In the genomic region with DNA sequence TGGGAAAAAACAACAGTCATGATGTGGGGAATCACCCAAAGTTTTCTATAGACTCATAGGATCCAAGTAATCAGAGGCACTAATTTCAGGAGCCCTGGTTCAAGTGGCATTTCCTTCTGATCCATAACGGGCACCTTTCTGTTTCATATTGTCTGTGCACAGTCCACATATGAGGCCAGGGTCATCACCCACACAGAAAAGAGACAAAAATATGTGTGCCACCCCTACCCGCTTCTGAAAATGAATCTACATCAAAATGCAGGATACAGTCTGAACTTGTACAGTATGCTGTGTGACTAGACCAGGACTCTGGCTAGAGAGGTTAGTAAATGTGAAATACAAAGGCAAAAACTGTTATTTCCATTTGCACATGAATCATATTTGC, we compare ENCODE assay signal across 16 cellular contexts. TPM values are rescaled to one million over a fixed set of nuclear protein-coding genes. Genes with fewer than 3 reads are reported as not detected.
DNase-seq lines count a peak whose midpoint lies in the region; ATAC-seq and TF ChIP-seq lines count a peak whose summit lies in the region.
"Had no signal": no experiment of that assay in that cellular context is flagged by ENCODE, and none has a peak within 500 bp of the region (broad histone marks: within the 10 kb centered on the region; RNA-seq: fewer than 3 reads in every experiment).

No MANE protein-coding gene starts in this region.

- H3K4me1 Mint-ChIP-seq in activated T-cell treated with anti-CD3 and anti-CD28 coated beads, Interleukin-2, amount 50 U/mL, for 4 hours (ENCODE audit: low read depth) = peaks cover 36% of the 10 kb centered on the region
- H3K4me1 Mint-ChIP-seq: neural progenitor cell had no signal

- no peaks in the 10 kb centered on the region for H3K27me3 Mint-ChIP-seq in activated T-cell treated with anti-CD3 and anti-CD28 coated beads, Interleukin-2, amount 50 U/mL, for 4 hours (ENCODE audit: low read depth)

- no peaks in the 10 kb centered on the region for H3K36me3 Mint-ChIP-seq in activated T-cell treated with anti-CD3 and anti-CD28 coated beads, Interleukin-2, amount 50 U/mL, for 4 hours (ENCODE audit: insufficient read depth)
- H3K36me3 Mint-ChIP-seq: neural progenitor cell had no signal

- peaks cover 21% of the 10 kb centered on the region for H3K4me1 ChIP-seq in adipocyte (ENCODE audit: control insufficient read depth, insufficient read depth, low read length)
- H3K4me1 ChIP-seq in sigmoid colon = peaks cover 0 to 47% (median 42%) of the 10 kb centered on the region in 4 donors
- H3K4me1 ChIP-seq: neural progenitor cell had no signal

- peak overlapping the region in 3 of 4 donors; percentile 73 to 83 (median 73) for H3K27ac ChIP-seq in sigmoid colon
- H3K27ac ChIP-seq: neural progenitor cell had no signal

- TF ChIP-seq EP300 in sigmoid colon (IDR thresholded peaks at IDR 0.05) = no peak

- H3K27me3 ChIP-seq in adipocyte (replicated peaks; ENCODE audit: control insufficient read depth, insufficient read depth, low read length) = no peaks in the 10 kb centered on the region
- no peaks in the 10 kb centered on the region for H3K27me3 ChIP-seq in sigmoid colon
- H3K27me3 ChIP-seq: neural progenitor cell had no signal

- WGBS in sigmoid colon, 2 donors = 65 to 72% methylated on average over 2 of the region's 2 CpGs

- intact Hi-C loops in sigmoid colon (cut with DNase I) = loop anchor here (1.0 kb wide), 1 partner anchor 18 kb away; a partner anchor contains a TSS

- ATAC-seq in activated T-cell treated with anti-CD3 and anti-CD28 coated beads, Interleukin-2, amount 50 U/mL, for 4 hours = peak; percentile 90 to 93
- ATAC-seq in GM19463 (IDR thresholded peaks at IDR 0.05; ENCODE audit: unreplicated experiment) = peak; percentile 40
- ATAC-seq: HepG2 had no signal

- H3K4me3 ChIP-seq in adipocyte (ENCODE audit: low read length) (no peak overlapping the region), sigmoid colon (no peak overlapping the region)
- H3K4me3 ChIP-seq: neural progenitor cell had no signal

- TF ChIP-seq POLR2A in sigmoid colon (IDR thresholded peaks at IDR 0.05) = no peak

- H3K9me3 Mint-ChIP-seq in activated T-cell treated with anti-CD3 and anti-CD28 coated beads, Interleukin-2, amount 50 U/mL, for 4 hours = no peaks in the 10 kb centered on the region
- H3K9me3 Mint-ChIP-seq: neural progenitor cell had no signal

- TF ChIP-seq CTCF in sigmoid colon (IDR thresholded peaks at IDR 0.05) = no peak

- H3K4me3 Mint-ChIP-seq in activated T-cell treated with anti-CD3 and anti-CD28 coated beads, Interleukin-2, amount 50 U/mL, for 4 hours = no peak overlapping the region
- H3K4me3 Mint-ChIP-seq: neural progenitor cell had no signal

- no peaks in the 10 kb centered on the region for H3K9me3 ChIP-seq in adipocyte (ENCODE audit: control insufficient read depth, low read length)
- no peaks in the 10 kb centered on the region for H3K9me3 ChIP-seq in sigmoid colon

- H3K36me3 ChIP-seq in adipocyte (ENCODE audit: control insufficient read depth, insufficient read depth, low read length, severe bottlenecking) (no peaks in the 10 kb centered on the region), sigmoid colon (no peaks in the 10 kb centered on the region)
- H3K36me3 ChIP-seq: neural progenitor cell had no signal

- peak overlapping the region; percentile 55 for H3K9ac ChIP-seq in adipocyte (ENCODE audit: low read length)
- H3K9ac ChIP-seq: neural progenitor cell had no signal

- DNase-seq in activated T-cell treated with anti-CD3 and anti-CD28 coated beads, Interleukin-2, amount 50 U/mL, for 4 hours = no peak
- no peak for DNase-seq in activated T-cell treated with anti-CD3 and anti-CD28 coated beads, Interleukin-2, amount 50 U/mL, for 1 hour
- DNase-seq in adipocyte (ENCODE audit: low read depth) (no peak), sigmoid colon (no peak), NOMO-1 treated with DMSO at 0.1 percent for 48 hours (lab: John Stamatoyannopoulos, UW; ENCODE audit: unreplicated experiment) (no peak), NCI-H345 (lab: John Stamatoyannopoulos, UW) (no peak), NCI-H2107 (lab: John Stamatoyannopoulos, UW) (no peak)
- DNase-seq: COR-L47; MM.1S; NCI-H2081; NCI-H748 treated with DMSO at 0.1 percent for 48 hours; right cardiac atrium; stimulated activated CD4-positive, alpha-beta T cell treated with anti-CD3 and anti-CD28 coated beads, Interleukin-4, amount 100 ng/mL, for 1 hour had no signal

RNA-seq across cellular contexts. Expression of a gene that starts 17.4 kb away (rescaled TPM):
- total RNA-seq in activated T-cell treated with anti-CD3 and anti-CD28 coated beads, Interleukin-2, amount 50 U/mL, for 4 hours = 100 to 1,000 TPM; 254 to 441 (median 334) TPM
- total RNA-seq in sigmoid colon = 10 to 100 TPM; 14.6 to 37.6 (median 21.0) TPM
- 10 to 100 TPM; 11.4 to 49.9 (median 18.7) TPM for polyA plus RNA-seq in sigmoid colon

Comparison
In these comparisons a context has a peak if more than half of its experiments do, and no peak if none do; other contexts are left out.
1. RNA of a gene that starts 17.4 kb away (total RNA-seq): 254 to 441 TPM in activated T-cell treated with anti-CD3 and anti-CD28 coated beads, Interleukin-2, amount 50 U/mL, for 4 hours; 14.6 to 37.6 TPM in sigmoid colon; every median in the first group is over 4 times any median in the second.